ENCODE assay signal across 1 cellular context in genomic region chr1:222535455-222535854, GRCh38.
TF ChIP-seq lines count a peak whose summit lies in the region.

No MANE protein-coding gene starts in this region.

TF ChIP-seq in K562, 482 proteins besides CTCF, POLR2A, EP300 and RAD21 (continued from another document and continues in another):
- no peak for TF ChIP-seq ELF1 (tag; IDR thresholded peaks at IDR 0.05)
- TF ChIP-seq MTA3 (IDR thresholded peaks at IDR 0.05; ENCODE audit: borderline replicate concordance): no peak
- TF ChIP-seq DPF2 (IDR thresholded peaks at IDR 0.05): 0 out of 2 replicates have a peak, but pooled peaks have one; percentile 23
- TF ChIP-seq ZBTB7A (IDR thresholded peaks at IDR 0.05; ENCODE audit: borderline replicate concordance, control insufficient read depth, low read depth, low read length): no peak
- TF ChIP-seq SUPT5H (IDR thresholded peaks at IDR 0.05): no peak
- no peak for TF ChIP-seq BRD9 (IDR thresholded peaks at IDR 0.05; ENCODE audit: low read depth, partially characterized antibody)
- no peak for TF ChIP-seq ILF3 (IDR thresholded peaks at IDR 0.05; ENCODE audit: borderline replicate concordance)
- TF ChIP-seq ZNF766 (CRISPR knock-in tag; conservative IDR thresholded peaks at IDR 0.05): no peak
- TF ChIP-seq SMARCB1 (IDR thresholded peaks at IDR 0.05; ENCODE audit: insufficient read length, low read depth): no peak
- TF ChIP-seq TRIM24 (IDR thresholded peaks at IDR 0.05): peak; percentile 79 to 81; a peak in 2 of 4 replicates
- TF ChIP-seq THRA (IDR thresholded peaks at IDR 0.05): no peak
- TF ChIP-seq KLF10 (CRISPR knock-in tag; IDR thresholded peaks at IDR 0.05): no peak
- no peak for TF ChIP-seq HMBOX1 (IDR thresholded peaks at IDR 0.05)
- TF ChIP-seq SRSF3 (IDR thresholded peaks at IDR 0.05; ENCODE audit: insufficient read depth, low read length): no peak
- TF ChIP-seq BCLAF1 (IDR thresholded peaks at IDR 0.05; ENCODE audit: borderline replicate concordance in 1 of 2, control insufficient read depth in 1 of 2, low read depth in 2 of 2, low read length in 1 of 2): no peak
- no peak for TF ChIP-seq NCOR1 (IDR thresholded peaks at IDR 0.05)
- 0 out of 2 replicates have a peak, but pooled peaks have one; percentile 18 for TF ChIP-seq SMARCE1 (IDR thresholded peaks at IDR 0.05)
- no peak for TF ChIP-seq GABPB2 (CRISPR knock-in tag; conservative IDR thresholded peaks at IDR 0.05)
- TF ChIP-seq EGR1 (conservative IDR thresholded peaks at IDR 0.05): no peak
- no peak for TF ChIP-seq OTX1 (CRISPR knock-in tag; IDR thresholded peaks at IDR 0.05)
- peak; percentile 55; the same call in 1 of the 2 replicates for TF ChIP-seq JUND (IDR thresholded peaks at IDR 0.05; ENCODE audit: borderline replicate concordance, low read depth, low read length)
- TF ChIP-seq JUND (tag; IDR thresholded peaks at IDR 0.05; ENCODE audit: borderline replicate concordance, low read depth, low read length): no peak
- TF ChIP-seq CBFB (CRISPR knock-in tag; IDR thresholded peaks at IDR 0.05): no peak
- TF ChIP-seq TRIM28 (IDR thresholded peaks at IDR 0.05): no peak
- TF ChIP-seq EHMT2 (IDR thresholded peaks at IDR 0.05): no peak
- 0 out of 2 replicates have a peak, but pooled peaks have one; percentile 19 for TF ChIP-seq FOSL1 (tag; conservative IDR thresholded peaks at IDR 0.05)
- TF ChIP-seq, protein P1, sequence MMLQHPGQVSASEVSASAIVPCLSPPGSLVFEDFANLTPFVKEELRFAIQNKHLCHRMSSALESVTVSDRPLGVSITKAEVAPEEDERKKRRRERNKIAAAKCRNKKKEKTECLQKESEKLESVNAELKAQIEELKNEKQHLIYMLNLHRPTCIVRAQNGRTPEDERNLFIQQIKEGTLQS (IDR thresholded peaks at IDR 0.05): peak; percentile 96
- TF ChIP-seq, protein P1 (CRISPR knock-in tag; conservative IDR thresholded peaks at IDR 0.05): no peak
- TF ChIP-seq, protein P2, sequence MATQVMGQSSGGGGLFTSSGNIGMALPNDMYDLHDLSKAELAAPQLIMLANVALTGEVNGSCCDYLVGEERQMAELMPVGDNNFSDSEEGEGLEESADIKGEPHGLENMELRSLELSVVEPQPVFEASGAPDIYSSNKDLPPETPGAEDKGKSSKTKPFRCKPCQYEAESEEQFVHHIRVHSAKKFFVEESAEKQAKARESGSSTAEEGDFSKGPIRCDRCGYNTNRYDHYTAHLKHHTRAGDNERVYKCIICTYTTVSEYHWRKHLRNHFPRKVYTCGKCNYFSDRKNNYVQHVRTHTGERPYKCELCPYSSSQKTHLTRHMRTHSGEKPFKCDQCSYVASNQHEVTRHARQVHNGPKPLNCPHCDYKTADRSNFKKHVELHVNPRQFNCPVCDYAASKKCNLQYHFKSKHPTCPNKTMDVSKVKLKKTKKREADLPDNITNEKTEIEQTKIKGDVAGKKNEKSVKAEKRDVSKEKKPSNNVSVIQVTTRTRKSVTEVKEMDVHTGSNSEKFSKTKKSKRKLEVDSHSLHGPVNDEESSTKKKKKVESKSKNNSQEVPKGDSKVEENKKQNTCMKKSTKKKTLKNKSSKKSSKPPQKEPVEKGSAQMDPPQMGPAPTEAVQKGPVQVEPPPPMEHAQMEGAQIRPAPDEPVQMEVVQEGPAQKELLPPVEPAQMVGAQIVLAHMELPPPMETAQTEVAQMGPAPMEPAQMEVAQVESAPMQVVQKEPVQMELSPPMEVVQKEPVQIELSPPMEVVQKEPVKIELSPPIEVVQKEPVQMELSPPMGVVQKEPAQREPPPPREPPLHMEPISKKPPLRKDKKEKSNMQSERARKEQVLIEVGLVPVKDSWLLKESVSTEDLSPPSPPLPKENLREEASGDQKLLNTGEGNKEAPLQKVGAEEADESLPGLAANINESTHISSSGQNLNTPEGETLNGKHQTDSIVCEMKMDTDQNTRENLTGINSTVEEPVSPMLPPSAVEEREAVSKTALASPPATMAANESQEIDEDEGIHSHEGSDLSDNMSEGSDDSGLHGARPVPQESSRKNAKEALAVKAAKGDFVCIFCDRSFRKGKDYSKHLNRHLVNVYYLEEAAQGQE (CRISPR knock-in tag; IDR thresholded peaks at IDR 0.05; ENCODE audit: low read depth): no peak
- no peak for TF ChIP-seq ZNF445 (CRISPR knock-in tag; IDR thresholded peaks at IDR 0.05; ENCODE audit: low read depth)
- TF ChIP-seq, protein P3, sequence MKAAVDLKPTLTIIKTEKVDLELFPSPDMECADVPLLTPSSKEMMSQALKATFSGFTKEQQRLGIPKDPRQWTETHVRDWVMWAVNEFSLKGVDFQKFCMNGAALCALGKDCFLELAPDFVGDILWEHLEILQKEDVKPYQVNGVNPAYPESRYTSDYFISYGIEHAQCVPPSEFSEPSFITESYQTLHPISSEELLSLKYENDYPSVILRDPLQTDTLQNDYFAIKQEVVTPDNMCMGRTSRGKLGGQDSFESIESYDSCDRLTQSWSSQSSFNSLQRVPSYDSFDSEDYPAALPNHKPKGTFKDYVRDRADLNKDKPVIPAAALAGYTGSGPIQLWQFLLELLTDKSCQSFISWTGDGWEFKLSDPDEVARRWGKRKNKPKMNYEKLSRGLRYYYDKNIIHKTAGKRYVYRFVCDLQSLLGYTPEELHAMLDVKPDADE (conservative IDR thresholded peaks at IDR 0.05; ENCODE audit: control insufficient read depth, low read depth, low read length): no peak
- TF ChIP-seq ZNF143 (CRISPR knock-in tag; IDR thresholded peaks at IDR 0.05): no peak
- no peak for TF ChIP-seq FOS (IDR thresholded peaks at IDR 0.05; ENCODE audit: extremely low read depth, insufficient read length)
- no peak for TF ChIP-seq BCOR (IDR thresholded peaks at IDR 0.05)
- TF ChIP-seq GABPA (tag; conservative IDR thresholded peaks at IDR 0.05; ENCODE audit: low read depth): no peak
- TF ChIP-seq NONO (IDR thresholded peaks at IDR 0.05; ENCODE audit: low read depth in 2 of 2, low read length in 1 of 2): no peak
- TF ChIP-seq, protein P4, sequence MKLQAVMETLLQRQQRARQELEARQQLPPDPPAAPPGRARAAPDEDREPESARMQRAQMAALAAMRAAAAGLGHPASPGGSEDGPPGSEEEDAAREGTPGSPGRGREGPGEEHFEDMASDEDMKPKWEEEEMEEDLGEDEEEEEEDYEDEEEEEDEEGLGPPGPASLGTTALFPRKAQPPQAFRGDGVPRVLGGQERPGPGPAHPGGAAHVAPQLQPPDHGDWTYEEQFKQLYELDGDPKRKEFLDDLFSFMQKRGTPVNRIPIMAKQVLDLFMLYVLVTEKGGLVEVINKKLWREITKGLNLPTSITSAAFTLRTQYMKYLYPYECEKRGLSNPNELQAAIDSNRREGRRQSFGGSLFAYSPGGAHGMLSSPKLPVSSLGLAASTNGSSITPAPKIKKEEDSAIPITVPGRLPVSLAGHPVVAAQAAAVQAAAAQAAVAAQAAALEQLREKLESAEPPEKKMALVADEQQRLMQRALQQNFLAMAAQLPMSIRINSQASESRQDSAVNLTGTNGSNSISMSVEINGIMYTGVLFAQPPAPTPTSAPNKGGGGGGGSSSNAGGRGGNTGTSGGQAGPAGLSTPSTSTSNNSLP (IDR thresholded peaks at IDR 0.05; ENCODE audit: borderline replicate concordance, low read depth, low read length): no peak
- peak; percentile 69 for TF ChIP-seq JUN (IDR thresholded peaks at IDR 0.05; ENCODE audit: borderline replicate concordance, low read depth, low read length)
- no peak for TF ChIP-seq JUN (CRISPR knock-in tag; IDR thresholded peaks at IDR 0.05; ENCODE audit: borderline replicate concordance)
- TF ChIP-seq POLR3A (IDR thresholded peaks at IDR 0.05; ENCODE audit: borderline replicate concordance, extremely low read depth, insufficient read depth, insufficient read length): no peak
- TF ChIP-seq, protein P5, sequence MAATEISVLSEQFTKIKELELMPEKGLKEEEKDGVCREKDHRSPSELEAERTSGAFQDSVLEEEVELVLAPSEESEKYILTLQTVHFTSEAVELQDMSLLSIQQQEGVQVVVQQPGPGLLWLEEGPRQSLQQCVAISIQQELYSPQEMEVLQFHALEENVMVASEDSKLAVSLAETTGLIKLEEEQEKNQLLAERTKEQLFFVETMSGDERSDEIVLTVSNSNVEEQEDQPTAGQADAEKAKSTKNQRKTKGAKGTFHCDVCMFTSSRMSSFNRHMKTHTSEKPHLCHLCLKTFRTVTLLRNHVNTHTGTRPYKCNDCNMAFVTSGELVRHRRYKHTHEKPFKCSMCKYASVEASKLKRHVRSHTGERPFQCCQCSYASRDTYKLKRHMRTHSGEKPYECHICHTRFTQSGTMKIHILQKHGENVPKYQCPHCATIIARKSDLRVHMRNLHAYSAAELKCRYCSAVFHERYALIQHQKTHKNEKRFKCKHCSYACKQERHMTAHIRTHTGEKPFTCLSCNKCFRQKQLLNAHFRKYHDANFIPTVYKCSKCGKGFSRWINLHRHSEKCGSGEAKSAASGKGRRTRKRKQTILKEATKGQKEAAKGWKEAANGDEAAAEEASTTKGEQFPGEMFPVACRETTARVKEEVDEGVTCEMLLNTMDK (IDR thresholded peaks at IDR 0.05; ENCODE audit: borderline replicate concordance, insufficient read depth, low read depth, low read length, poor library complexity, severe bottlenecking): no peak
- TF ChIP-seq ARID1B (IDR thresholded peaks at IDR 0.05): peak; percentile 40; the same call in 1 of the 2 replicates
- TF ChIP-seq, protein P6, sequence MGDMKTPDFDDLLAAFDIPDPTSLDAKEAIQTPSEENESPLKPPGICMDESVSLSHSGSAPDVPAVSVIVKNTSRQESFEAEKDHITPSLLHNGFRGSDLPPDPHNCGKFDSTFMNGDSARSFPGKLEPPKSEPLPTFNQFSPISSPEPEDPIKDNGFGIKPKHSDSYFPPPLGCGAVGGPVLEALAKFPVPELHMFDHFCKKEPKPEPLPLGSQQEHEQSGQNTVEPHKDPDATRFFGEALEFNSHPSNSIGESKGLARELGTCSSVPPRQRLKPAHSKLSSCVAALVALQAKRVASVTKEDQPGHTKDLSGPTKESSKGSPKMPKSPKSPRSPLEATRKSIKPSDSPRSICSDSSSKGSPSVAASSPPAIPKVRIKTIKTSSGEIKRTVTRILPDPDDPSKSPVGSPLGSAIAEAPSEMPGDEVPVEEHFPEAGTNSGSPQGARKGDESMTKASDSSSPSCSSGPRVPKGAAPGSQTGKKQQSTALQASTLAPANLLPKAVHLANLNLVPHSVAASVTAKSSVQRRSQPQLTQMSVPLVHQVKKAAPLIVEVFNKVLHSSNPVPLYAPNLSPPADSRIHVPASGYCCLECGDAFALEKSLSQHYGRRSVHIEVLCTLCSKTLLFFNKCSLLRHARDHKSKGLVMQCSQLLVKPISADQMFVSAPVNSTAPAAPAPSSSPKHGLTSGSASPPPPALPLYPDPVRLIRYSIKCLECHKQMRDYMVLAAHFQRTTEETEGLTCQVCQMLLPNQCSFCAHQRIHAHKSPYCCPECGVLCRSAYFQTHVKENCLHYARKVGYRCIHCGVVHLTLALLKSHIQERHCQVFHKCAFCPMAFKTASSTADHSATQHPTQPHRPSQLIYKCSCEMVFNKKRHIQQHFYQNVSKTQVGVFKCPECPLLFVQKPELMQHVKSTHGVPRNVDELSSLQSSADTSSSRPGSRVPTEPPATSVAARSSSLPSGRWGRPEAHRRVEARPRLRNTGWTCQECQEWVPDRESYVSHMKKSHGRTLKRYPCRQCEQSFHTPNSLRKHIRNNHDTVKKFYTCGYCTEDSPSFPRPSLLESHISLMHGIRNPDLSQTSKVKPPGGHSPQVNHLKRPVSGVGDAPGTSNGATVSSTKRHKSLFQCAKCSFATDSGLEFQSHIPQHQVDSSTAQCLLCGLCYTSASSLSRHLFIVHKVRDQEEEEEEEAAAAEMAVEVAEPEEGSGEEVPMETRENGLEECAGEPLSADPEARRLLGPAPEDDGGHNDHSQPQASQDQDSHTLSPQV (IDR thresholded peaks at IDR 0.05): no peak
- TF ChIP-seq ZNF253 (CRISPR knock-in tag; conservative IDR thresholded peaks at IDR 0.05): no peak
- TF ChIP-seq CXXC5 (CRISPR knock-in tag; IDR thresholded peaks at IDR 0.05): no peak
- TF ChIP-seq POU5F1 (IDR thresholded peaks at IDR 0.05; ENCODE audit: borderline replicate concordance, low read depth, low read length, partially characterized antibody): no peak
- TF ChIP-seq CAMTA2 (CRISPR knock-in tag; conservative IDR thresholded peaks at IDR 0.05): no peak
